Comparison of ENCODE assay signal across 22 cellular contexts in the genomic region with DNA sequence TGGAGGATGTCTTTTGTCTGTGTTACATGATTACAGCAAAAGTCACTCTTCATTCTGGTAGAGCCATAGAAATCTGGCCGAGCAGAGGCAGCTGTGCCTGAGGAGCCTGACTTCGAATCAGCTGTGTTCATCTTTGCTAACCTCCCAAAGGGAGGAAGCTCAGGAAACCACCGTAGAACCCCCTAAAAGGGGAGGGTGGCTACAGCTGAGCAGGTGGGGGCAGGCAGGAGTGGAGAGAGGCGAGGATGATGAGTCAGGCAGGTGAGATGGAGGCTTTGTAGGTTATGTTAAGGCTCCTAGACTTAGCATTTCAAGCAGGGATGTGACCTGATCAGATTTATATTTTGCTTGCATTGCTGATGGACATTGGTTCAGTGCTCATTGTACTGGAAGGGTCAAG.
DNase-seq lines count a peak whose midpoint lies in the region; ATAC-seq and TF ChIP-seq lines count a peak whose summit lies in the region.
"Had no signal": no experiment of that assay in that cellular context is flagged by ENCODE, and none has a peak within 500 bp of the region (broad histone marks: within the 10 kb centered on the region; RNA-seq: fewer than 3 reads in every experiment).

No MANE protein-coding gene starts in this region.

- ATAC-seq in foreskin keratinocyte: peak; percentile 69
- ATAC-seq: A549, WTC11 had no signal

- no peaks in the 10 kb centered on the region for H3K9me3 Mint-ChIP-seq in activated naive CD4-positive, alpha-beta T cell treated with anti-CD3 and anti-CD28 coated beads for 36 hours
- H3K9me3 Mint-ChIP-seq in neural crest cell (no peaks in the 10 kb centered on the region), HFFc6 (no peaks in the 10 kb centered on the region)
- H3K9me3 Mint-ChIP-seq: activated CD4-positive, alpha-beta memory T cell treated with anti-CD3 and anti-CD28 coated beads for 36 hours had no signal

- H3K27ac Mint-ChIP-seq in activated naive CD4-positive, alpha-beta T cell treated with anti-CD3 and anti-CD28 coated beads for 36 hours: no peak overlapping the region
- H3K27ac Mint-ChIP-seq in neural crest cell (ENCODE audit: unreplicated experiment) (peak overlapping the region; percentile 76), HFFc6 (no peak overlapping the region)
- H3K27ac Mint-ChIP-seq: activated CD4-positive, alpha-beta memory T cell treated with anti-CD3 and anti-CD28 coated beads for 36 hours; WTC11 had no signal

- no peak overlapping the region for H3K27ac ChIP-seq in foreskin keratinocyte
- H3K27ac ChIP-seq: GM23248 had no signal

- peak; percentile 14 for DNase-seq in activated naive CD4-positive, alpha-beta T cell treated with anti-CD3 and anti-CD28 coated beads for 36 hours
- no peak for DNase-seq in activated naive CD4-positive, alpha-beta T cell (lab: John Stamatoyannopoulos, UW)
- DNase-seq in foreskin keratinocyte: no peak
- no peak for DNase-seq in neural crest cell (ENCODE audit: low read depth, low spot score)
- DNase-seq in HFFc6: no peak
- no peak for DNase-seq in dedifferentiated amniotic fluid mesenchymal stem cell (ENCODE audit: extremely low spot score)
- DNase-seq in SW 1271 (lab: John Stamatoyannopoulos, UW): no peak
- DNase-seq in activated T-cell treated with anti-CD3 and anti-CD28 coated beads, Interleukin-2, amount 50 U/mL, for 48 hours: no peak
- DNase-seq: activated CD4-positive, alpha-beta memory T cell treated with anti-CD3 and anti-CD28 coated beads for 36 hours; activated naive CD4-positive, alpha-beta T cell treated with Interleukin-2 at 50 U/mL for 16 hours; amniotic stem cell; BE2C; dermis blood vessel endothelial cell; GM23248; NCI-H1105; NCI-H2107; NCI-H510A; SK-N-SH; small intestine; stimulated activated naive CD4-positive, alpha-beta T cell treated with Interleukin-2 at 50 U/mL for 16 hours had no signal

- H3K4me1 ChIP-seq in foreskin keratinocyte: no peaks in the 10 kb centered on the region
- H3K4me1 ChIP-seq: BE2C had no signal

- TF ChIP-seq CTCF in foreskin keratinocyte (conservative IDR thresholded peaks at IDR 0.05) (no peak), neural crest cell (conservative IDR thresholded peaks at IDR 0.05) (no peak), HFFc6 (IDR thresholded peaks at IDR 0.05) (no peak)

- H3K27me3 ChIP-seq in foreskin keratinocyte: no peaks in the 10 kb centered on the region
- H3K27me3 ChIP-seq: BE2C had no signal

- intact Hi-C loops in activated naive CD4-positive, alpha-beta T cell treated with anti-CD3 and anti-CD28 coated beads for 36 hours (cut with micrococcal nuclease): loop anchor here (5.0 kb wide), 1 partner anchor 353 kb away; no protein-coding TSS in a partner anchor

- H3K36me3 Mint-ChIP-seq in activated naive CD4-positive, alpha-beta T cell treated with anti-CD3 and anti-CD28 coated beads for 36 hours (ENCODE audit: low read depth): no peaks in the 10 kb centered on the region
- H3K36me3 Mint-ChIP-seq in neural crest cell (ENCODE audit: low read depth): no peaks in the 10 kb centered on the region
- H3K36me3 Mint-ChIP-seq in HFFc6 (ENCODE audit: low read depth): peaks cover 7% of the 10 kb centered on the region; the same call in 1 of the 2 replicates
- H3K36me3 Mint-ChIP-seq: activated CD4-positive, alpha-beta memory T cell treated with anti-CD3 and anti-CD28 coated beads for 36 hours had no signal

- H3K4me3 Mint-ChIP-seq in activated naive CD4-positive, alpha-beta T cell treated with anti-CD3 and anti-CD28 coated beads for 36 hours: no peak overlapping the region
- H3K4me3 Mint-ChIP-seq in neural crest cell (no peak overlapping the region), HFFc6 (no peak overlapping the region)
- H3K4me3 Mint-ChIP-seq: activated CD4-positive, alpha-beta memory T cell treated with anti-CD3 and anti-CD28 coated beads for 36 hours; WTC11 had no signal

- peaks cover 9% of the 10 kb centered on the region for H3K27me3 Mint-ChIP-seq in activated naive CD4-positive, alpha-beta T cell treated with anti-CD3 and anti-CD28 coated beads for 36 hours (ENCODE audit: low read depth)
- H3K27me3 Mint-ChIP-seq in neural crest cell (ENCODE audit: low read depth) (no peaks in the 10 kb centered on the region), HFFc6 (ENCODE audit: insufficient read depth) (peaks cover 43% of the 10 kb centered on the region)

- CTCF ChIA-PET in activated naive CD4-positive, alpha-beta T cell treated with anti-CD3 and anti-CD28 coated beads for 36 hours (lab: Charles Lee): no interaction called here

- peaks cover 7% of the 10 kb centered on the region for H3K4me1 Mint-ChIP-seq in activated naive CD4-positive, alpha-beta T cell treated with anti-CD3 and anti-CD28 coated beads for 36 hours (ENCODE audit: low read depth)
- peaks cover 57% of the 10 kb centered on the region for H3K4me1 Mint-ChIP-seq in neural crest cell
- peaks cover 16% of the 10 kb centered on the region for H3K4me1 Mint-ChIP-seq in HFFc6 (ENCODE audit: low read depth)
